In the genomic region with DNA sequence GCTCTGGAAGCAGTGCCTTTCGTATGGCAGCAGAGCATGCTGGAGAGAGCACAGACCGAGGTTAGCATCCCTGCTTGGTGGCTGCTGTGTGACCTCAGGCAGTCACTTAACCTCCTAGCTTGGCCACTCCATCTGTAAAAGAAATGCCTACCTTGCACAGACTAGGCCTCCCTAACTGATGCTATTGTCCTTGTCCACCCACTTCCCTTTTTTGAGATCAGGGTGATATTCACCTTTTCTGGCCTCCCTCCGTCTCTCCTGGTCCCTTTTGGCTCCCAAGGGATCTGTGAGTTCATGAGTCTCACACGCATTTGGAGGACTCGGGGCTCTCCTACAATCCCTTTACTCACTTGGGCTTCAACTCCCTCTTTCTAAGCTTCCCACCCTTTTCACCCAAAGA, we compare ENCODE assay signal across 9 cellular contexts. TPM values are rescaled to one million over a fixed set of nuclear protein-coding genes. Genes with fewer than 3 reads are reported as not detected.
"Had no signal": no experiment of that assay in that cellular context is flagged by ENCODE, and none has a peak within 500 bp of the region (broad histone marks: within the 10 kb centered on the region; RNA-seq: fewer than 3 reads in every experiment).

No MANE protein-coding gene starts in this region.

- H2AFZ ChIP-seq: GM23248 had no signal

- H3K4me3 ChIP-seq: GM23248, HAP-1 had no signal

- H3K27ac Mint-ChIP-seq: HFFc6, IgD-negative memory B cell had no signal

- H3K36me3 ChIP-seq: HAP-1 had no signal

- H3K27ac ChIP-seq: GM23248, HL-60 had no signal

- H3K36me3 Mint-ChIP-seq: IgD-negative memory B cell had no signal

- DNase-seq: GM23248, GOT3, H7, HFFc6, KG1 had no signal

- ATAC-seq: HCT116 had no signal

- H3K4me3 Mint-ChIP-seq: HFFc6, IgD-negative memory B cell had no signal

- H3K4me1 ChIP-seq: HAP-1 had no signal

- H3K9ac ChIP-seq: GM23248 had no signal

- H3K9me3 ChIP-seq: HAP-1 had no signal

- H3K9me3 Mint-ChIP-seq: HFFc6, IgD-negative memory B cell had no signal

- H3K4me1 Mint-ChIP-seq: IgD-negative memory B cell had no signal

RNA-seq across cellular contexts. Expression of a gene that starts 37.2 kb away (rescaled TPM):
- polyA plus RNA-seq: IgD-negative memory B cell had no signal
